Comparison of ENCODE assay signal across 1 cellular context in the genomic region with DNA sequence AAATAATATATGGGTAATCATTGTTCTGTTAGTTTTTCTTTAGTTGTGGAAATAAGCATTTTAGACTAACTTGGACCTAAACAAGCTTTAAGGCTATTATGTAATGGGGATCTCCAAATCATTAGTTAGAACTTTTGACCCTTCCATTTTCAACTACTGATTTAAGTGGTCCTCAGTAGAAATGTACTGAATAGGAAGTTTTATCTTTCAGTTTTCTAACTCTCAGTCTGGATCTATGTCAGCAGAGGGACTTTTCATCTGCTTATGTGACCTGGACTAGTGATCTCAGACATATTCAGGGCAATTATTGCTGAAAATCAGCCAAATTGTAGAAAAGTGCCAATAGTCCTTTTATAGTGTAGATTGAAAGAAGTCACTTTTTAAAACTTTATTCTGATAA.
TF ChIP-seq lines count a peak whose summit lies in the region.

No MANE protein-coding gene starts in this region.

TF ChIP-seq in GM12878, 131 proteins besides CTCF, POLR2A, EP300 and RAD21 (continued from another document):
- TF ChIP-seq, protein P1, sequence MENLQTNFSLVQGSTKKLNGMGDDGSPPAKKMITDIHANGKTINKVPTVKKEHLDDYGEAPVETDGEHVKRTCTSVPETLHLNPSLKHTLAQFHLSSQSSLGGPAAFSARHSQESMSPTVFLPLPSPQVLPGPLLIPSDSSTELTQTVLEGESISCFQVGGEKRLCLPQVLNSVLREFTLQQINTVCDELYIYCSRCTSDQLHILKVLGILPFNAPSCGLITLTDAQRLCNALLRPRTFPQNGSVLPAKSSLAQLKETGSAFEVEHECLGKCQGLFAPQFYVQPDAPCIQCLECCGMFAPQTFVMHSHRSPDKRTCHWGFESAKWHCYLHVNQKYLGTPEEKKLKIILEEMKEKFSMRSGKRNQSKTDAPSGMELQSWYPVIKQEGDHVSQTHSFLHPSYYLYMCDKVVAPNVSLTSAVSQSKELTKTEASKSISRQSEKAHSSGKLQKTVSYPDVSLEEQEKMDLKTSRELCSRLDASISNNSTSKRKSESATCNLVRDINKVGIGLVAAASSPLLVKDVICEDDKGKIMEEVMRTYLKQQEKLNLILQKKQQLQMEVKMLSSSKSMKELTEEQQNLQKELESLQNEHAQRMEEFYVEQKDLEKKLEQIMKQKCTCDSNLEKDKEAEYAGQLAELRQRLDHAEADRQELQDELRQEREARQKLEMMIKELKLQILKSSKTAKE (IDR thresholded peaks at IDR 0.05; ENCODE audit: low read depth, poor library complexity, severe bottlenecking): peak; percentile 86
- TF ChIP-seq NR2F1 (conservative IDR thresholded peaks at IDR 0.05) (peak; percentile 91), BCL11A (IDR thresholded peaks at IDR 0.05; ENCODE audit: low read depth, low read length) (peak; percentile 90), SUPT20H (IDR thresholded peaks at IDR 0.05; ENCODE audit: borderline replicate concordance, control insufficient read depth, low read depth, low read length) (no peak), ZZZ3 (IDR thresholded peaks at IDR 0.05; ENCODE audit: control insufficient read depth, insufficient read length, low read depth) (no peak), MEF2A (IDR thresholded peaks at IDR 0.05; ENCODE audit: insufficient read depth, low read depth, low read length) (peak; percentile 71; the same call in 1 of the 2 replicates), MTA3 (IDR thresholded peaks at IDR 0.05; ENCODE audit: borderline replicate concordance, low read length) (peak; percentile 80; the same call in 1 of the 2 replicates), ZBED1 (IDR thresholded peaks at IDR 0.05; ENCODE audit: borderline replicate concordance) (peak; percentile 38; the same call in 1 of the 2 replicates), RUNX3 (IDR thresholded peaks at IDR 0.05; ENCODE audit: low read length) (peak; percentile 69), DPF2 (IDR thresholded peaks at IDR 0.05) (peak; percentile 86), NFXL1 (IDR thresholded peaks at IDR 0.05; ENCODE audit: borderline replicate concordance) (no peak), CREM (IDR thresholded peaks at IDR 0.05; ENCODE audit: low read depth) (peak; percentile 73; the same call in 1 of the 2 replicates), SP1 (IDR thresholded peaks at IDR 0.05; ENCODE audit: low read depth, low read length) (no peak), JUND (IDR thresholded peaks at IDR 0.05; ENCODE audit: low read depth, low read length) (peak; percentile 61; the same call in 1 of the 2 replicates), TAF1 (IDR thresholded peaks at IDR 0.05; ENCODE audit: borderline replicate concordance, low read depth, low read length) (no peak), ZNF24 (IDR thresholded peaks at IDR 0.05) (peak; percentile 51; the same call in 1 of the 2 replicates), TBL1XR1 (IDR thresholded peaks at IDR 0.05; ENCODE audit: low read depth, low read length) (peak; percentile 86; the same call in 1 of the 2 replicates), BHLHE40 (IDR thresholded peaks at IDR 0.05; ENCODE audit: borderline replicate concordance in 1 of 2, low read depth in 2 of 2, low read length in 1 of 2) (no peak), ETV6 (conservative IDR thresholded peaks at IDR 0.05 in 1 of 2, IDR thresholded peaks at IDR 0.05 in 1 of 2; ENCODE audit: borderline replicate concordance in 1 of 2, low read depth in 1 of 2) (peak in 1 of 2 experiments; percentile 77; a peak in 2 of 4 replicates), BMI1 (IDR thresholded peaks at IDR 0.05; ENCODE audit: borderline replicate concordance) (peak; percentile 63; the same call in 1 of the 2 replicates), NFIC (IDR thresholded peaks at IDR 0.05; ENCODE audit: low read depth, low read length) (peak; percentile 95), ATF7 (IDR thresholded peaks at IDR 0.05; ENCODE audit: low read depth) (peak; percentile 94), IKZF2 (IDR thresholded peaks at IDR 0.05) (peak; percentile 29 to 41; a peak in 2 of 4 replicates), BACH1 (IDR thresholded peaks at IDR 0.05; ENCODE audit: borderline replicate concordance) (peak; percentile 73; the same call in 1 of the 2 replicates), RCOR1 (conservative IDR thresholded peaks at IDR 0.05; ENCODE audit: low read depth, low read length) (no peak), MTA2 (IDR thresholded peaks at IDR 0.05; ENCODE audit: low read depth) (peak; percentile 97), TCF7 (IDR thresholded peaks at IDR 0.05; ENCODE audit: borderline replicate concordance) (peak; percentile 22; the same call in 1 of the 2 replicates), WRNIP1 (IDR thresholded peaks at IDR 0.05; ENCODE audit: borderline replicate concordance, low read depth, low read length) (no peak), FOXM1 (IDR thresholded peaks at IDR 0.05; ENCODE audit: low read depth, low read length) (peak; percentile 96), IRF4 (IDR thresholded peaks at IDR 0.05; ENCODE audit: low read depth, low read length) (peak; percentile 82; the same call in 1 of the 2 replicates), ZNF622 (IDR thresholded peaks at IDR 0.05) (no peak), JUNB (IDR thresholded peaks at IDR 0.05) (peak; percentile 96)
- TF ChIP-seq, protein P2, sequence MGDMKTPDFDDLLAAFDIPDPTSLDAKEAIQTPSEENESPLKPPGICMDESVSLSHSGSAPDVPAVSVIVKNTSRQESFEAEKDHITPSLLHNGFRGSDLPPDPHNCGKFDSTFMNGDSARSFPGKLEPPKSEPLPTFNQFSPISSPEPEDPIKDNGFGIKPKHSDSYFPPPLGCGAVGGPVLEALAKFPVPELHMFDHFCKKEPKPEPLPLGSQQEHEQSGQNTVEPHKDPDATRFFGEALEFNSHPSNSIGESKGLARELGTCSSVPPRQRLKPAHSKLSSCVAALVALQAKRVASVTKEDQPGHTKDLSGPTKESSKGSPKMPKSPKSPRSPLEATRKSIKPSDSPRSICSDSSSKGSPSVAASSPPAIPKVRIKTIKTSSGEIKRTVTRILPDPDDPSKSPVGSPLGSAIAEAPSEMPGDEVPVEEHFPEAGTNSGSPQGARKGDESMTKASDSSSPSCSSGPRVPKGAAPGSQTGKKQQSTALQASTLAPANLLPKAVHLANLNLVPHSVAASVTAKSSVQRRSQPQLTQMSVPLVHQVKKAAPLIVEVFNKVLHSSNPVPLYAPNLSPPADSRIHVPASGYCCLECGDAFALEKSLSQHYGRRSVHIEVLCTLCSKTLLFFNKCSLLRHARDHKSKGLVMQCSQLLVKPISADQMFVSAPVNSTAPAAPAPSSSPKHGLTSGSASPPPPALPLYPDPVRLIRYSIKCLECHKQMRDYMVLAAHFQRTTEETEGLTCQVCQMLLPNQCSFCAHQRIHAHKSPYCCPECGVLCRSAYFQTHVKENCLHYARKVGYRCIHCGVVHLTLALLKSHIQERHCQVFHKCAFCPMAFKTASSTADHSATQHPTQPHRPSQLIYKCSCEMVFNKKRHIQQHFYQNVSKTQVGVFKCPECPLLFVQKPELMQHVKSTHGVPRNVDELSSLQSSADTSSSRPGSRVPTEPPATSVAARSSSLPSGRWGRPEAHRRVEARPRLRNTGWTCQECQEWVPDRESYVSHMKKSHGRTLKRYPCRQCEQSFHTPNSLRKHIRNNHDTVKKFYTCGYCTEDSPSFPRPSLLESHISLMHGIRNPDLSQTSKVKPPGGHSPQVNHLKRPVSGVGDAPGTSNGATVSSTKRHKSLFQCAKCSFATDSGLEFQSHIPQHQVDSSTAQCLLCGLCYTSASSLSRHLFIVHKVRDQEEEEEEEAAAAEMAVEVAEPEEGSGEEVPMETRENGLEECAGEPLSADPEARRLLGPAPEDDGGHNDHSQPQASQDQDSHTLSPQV (IDR thresholded peaks at IDR 0.05): no peak
- TF ChIP-seq, protein P3, sequence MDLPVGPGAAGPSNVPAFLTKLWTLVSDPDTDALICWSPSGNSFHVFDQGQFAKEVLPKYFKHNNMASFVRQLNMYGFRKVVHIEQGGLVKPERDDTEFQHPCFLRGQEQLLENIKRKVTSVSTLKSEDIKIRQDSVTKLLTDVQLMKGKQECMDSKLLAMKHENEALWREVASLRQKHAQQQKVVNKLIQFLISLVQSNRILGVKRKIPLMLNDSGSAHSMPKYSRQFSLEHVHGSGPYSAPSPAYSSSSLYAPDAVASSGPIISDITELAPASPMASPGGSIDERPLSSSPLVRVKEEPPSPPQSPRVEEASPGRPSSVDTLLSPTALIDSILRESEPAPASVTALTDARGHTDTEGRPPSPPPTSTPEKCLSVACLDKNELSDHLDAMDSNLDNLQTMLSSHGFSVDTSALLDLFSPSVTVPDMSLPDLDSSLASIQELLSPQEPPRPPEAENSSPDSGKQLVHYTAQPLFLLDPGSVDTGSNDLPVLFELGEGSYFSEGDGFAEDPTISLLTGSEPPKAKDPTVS (IDR thresholded peaks at IDR 0.05; ENCODE audit: low read depth, low read length): no peak
- TF ChIP-seq, protein P4, sequence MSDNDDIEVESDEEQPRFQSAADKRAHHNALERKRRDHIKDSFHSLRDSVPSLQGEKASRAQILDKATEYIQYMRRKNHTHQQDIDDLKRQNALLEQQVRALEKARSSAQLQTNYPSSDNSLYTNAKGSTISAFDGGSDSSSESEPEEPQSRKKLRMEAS (IDR thresholded peaks at IDR 0.05; ENCODE audit: low read depth, low read length): no peak
- TF ChIP-seq, protein P5, sequence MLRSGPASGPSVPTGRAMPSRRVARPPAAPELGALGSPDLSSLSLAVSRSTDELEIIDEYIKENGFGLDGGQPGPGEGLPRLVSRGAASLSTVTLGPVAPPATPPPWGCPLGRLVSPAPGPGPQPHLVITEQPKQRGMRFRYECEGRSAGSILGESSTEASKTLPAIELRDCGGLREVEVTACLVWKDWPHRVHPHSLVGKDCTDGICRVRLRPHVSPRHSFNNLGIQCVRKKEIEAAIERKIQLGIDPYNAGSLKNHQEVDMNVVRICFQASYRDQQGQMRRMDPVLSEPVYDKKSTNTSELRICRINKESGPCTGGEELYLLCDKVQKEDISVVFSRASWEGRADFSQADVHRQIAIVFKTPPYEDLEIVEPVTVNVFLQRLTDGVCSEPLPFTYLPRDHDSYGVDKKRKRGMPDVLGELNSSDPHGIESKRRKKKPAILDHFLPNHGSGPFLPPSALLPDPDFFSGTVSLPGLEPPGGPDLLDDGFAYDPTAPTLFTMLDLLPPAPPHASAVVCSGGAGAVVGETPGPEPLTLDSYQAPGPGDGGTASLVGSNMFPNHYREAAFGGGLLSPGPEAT (IDR thresholded peaks at IDR 0.05; ENCODE audit: low read depth): peak; percentile 98
- TF ChIP-seq, protein P6, sequence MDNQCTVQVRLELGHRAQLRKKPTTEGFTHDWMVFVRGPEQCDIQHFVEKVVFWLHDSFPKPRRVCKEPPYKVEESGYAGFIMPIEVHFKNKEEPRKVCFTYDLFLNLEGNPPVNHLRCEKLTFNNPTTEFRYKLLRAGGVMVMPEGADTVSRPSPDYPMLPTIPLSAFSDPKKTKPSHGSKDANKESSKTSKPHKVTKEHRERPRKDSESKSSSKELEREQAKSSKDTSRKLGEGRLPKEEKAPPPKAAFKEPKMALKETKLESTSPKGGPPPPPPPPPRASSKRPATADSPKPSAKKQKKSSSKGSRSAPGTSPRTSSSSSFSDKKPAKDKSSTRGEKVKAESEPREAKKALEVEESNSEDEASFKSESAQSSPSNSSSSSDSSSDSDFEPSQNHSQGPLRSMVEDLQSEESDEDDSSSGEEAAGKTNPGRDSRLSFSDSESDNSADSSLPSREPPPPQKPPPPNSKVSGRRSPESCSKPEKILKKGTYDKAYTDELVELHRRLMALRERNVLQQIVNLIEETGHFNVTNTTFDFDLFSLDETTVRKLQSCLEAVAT (IDR thresholded peaks at IDR 0.05): peak; percentile 32; the same call in 1 of the 2 replicates
